In the genomic region with DNA sequence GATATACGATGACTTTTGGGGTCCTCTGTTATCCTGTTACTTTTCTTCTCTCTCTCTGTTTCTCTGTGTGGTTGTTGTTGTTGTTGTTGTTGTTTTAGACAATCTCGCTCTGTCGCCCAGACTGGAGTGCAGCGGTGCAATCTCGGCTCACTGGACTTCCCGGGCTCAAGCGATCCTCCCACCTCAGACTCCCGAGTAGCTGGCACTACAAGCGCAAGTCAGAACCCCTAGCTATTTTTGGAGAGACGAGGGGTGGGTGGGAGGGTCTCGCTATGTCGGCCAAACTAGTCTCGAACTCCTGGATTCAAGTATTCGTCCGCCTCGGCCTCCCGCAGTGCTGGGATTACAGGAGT, we compare ENCODE assay signal across 9 cellular contexts. TPM values are rescaled to one million over a fixed set of nuclear protein-coding genes. Genes with fewer than 3 reads are reported as not detected.
DNase-seq lines count a peak whose midpoint lies in the region; ATAC-seq and TF ChIP-seq lines count a peak whose summit lies in the region.
"Had no signal": no experiment of that assay in that cellular context is flagged by ENCODE, and none has a peak within 500 bp of the region (broad histone marks: within the 10 kb centered on the region; RNA-seq: fewer than 3 reads in every experiment).

No MANE protein-coding gene starts in this region.

- H3K4me1 ChIP-seq in CD4-positive, alpha-beta memory T cell (ENCODE audit: insufficient read depth, low read length), result peaks cover 15% of the 10 kb centered on the region
- H3K4me1 ChIP-seq in NT2/D1 (ENCODE audit: insufficient read depth, insufficient read length), result no peaks in the 10 kb centered on the region
- H3K4me1 ChIP-seq in duodenal mucosa (ENCODE audit: control insufficient read depth in 1 of 2, insufficient read depth in 2 of 2, low read length in 2 of 2), result peaks cover 6 to 8% of the 10 kb centered on the region in 2 donors

- CTCF ChIA-PET in CD4-positive, alpha-beta memory T cell (lab: Charles Lee; ENCODE audit: partially characterized antibody), result interaction anchor here (1.0 to 8.4 kb wide), 5 partner anchors 8 to 236 kb away, joined by 3 to 116 read pairs (median 4); no protein-coding TSS in a partner anchor

- no peak overlapping the region for H3K27ac ChIP-seq in CD4-positive, alpha-beta memory T cell (ENCODE audit: low read depth, low read length)
- no peak overlapping the region for H3K27ac ChIP-seq in duodenal mucosa (ENCODE audit: low read depth, low read length)

- H3K9ac ChIP-seq in NT2/D1 (ENCODE audit: insufficient read length, low read depth) (peak overlapping the region; percentile 64), duodenal mucosa (ENCODE audit: low read depth in 1 of 2, low read length in 2 of 2) (peak overlapping the region in 1 of 2 donors; percentile 23)

- TF ChIP-seq CTCF in nephron (IDR thresholded peaks at IDR 0.05; ENCODE audit: unreplicated experiment in 3 of 3), result no peak

- H3K9me3 ChIP-seq in CD4-positive, alpha-beta memory T cell (ENCODE audit: control insufficient read depth in 1 of 2, low read length in 2 of 2), result peaks cover 0 to 6% of the 10 kb centered on the region in 2 donors
- peaks cover 8% of the 10 kb centered on the region; the same call in 1 of the 2 replicates for H3K9me3 ChIP-seq in NT2/D1 (ENCODE audit: insufficient read depth, low read length)
- H3K9me3 ChIP-seq in duodenal mucosa (ENCODE audit: control insufficient read depth in 1 of 2, low read length in 2 of 2), result peaks cover 3 to 6% of the 10 kb centered on the region in 2 donors

- POLR2A ChIA-PET in CD4-positive, alpha-beta memory T cell (lab: Charles Lee; ENCODE audit: partially characterized antibody), result interaction anchor here (1.0 to 2.0 kb wide), 5 partner anchors 9 to 1287 kb away, joined by 3 to 7 read pairs (median 5); no protein-coding TSS in a partner anchor

- peak overlapping the region; percentile 79 to 93 (median 90) for H3K4me3 Mint-ChIP-seq in CD4-positive, alpha-beta memory T cell
- peak overlapping the region; percentile 62 to 83 (median 68) for H3K4me3 Mint-ChIP-seq in nephron

- DNase-seq in CD4-positive, alpha-beta memory T cell, result no peak
- DNase-seq in NT2/D1 (ENCODE audit: low read depth, low spot score) (no peak), T-helper 9 cell (no peak), H4 (ENCODE audit: low spot score) (no peak), EL (no peak)
- DNase-seq: NCI-H1105 had no signal

- no peaks in the 10 kb centered on the region for H3K27me3 ChIP-seq in CD4-positive, alpha-beta memory T cell (ENCODE audit: insufficient read depth, low read length)
- H3K27me3 ChIP-seq in NT2/D1 (ENCODE audit: insufficient read depth, insufficient read length) (no peaks in the 10 kb centered on the region), duodenal mucosa (ENCODE audit: control insufficient read depth in 1 of 2, insufficient read depth in 2 of 2, low read length in 2 of 2) (peaks cover 5 to 26% of the 10 kb centered on the region in 2 donors)

- H3K4me1 Mint-ChIP-seq in CD4-positive, alpha-beta memory T cell, result peaks cover 8 to 28% (median 18%) of the 10 kb centered on the region in 4 donors
- H3K4me1 Mint-ChIP-seq in nephron, result peaks cover 6% of the 10 kb centered on the region

- peaks cover 3% of the 10 kb centered on the region in 2 donors for H3K27me3 Mint-ChIP-seq in CD4-positive, alpha-beta memory T cell
- H3K27me3 Mint-ChIP-seq in nephron (ENCODE audit: low read depth), result peaks cover 94% of the 10 kb centered on the region

- H3K36me3 Mint-ChIP-seq in CD4-positive, alpha-beta memory T cell, result peaks cover 0 to 7% of the 10 kb centered on the region in 2 donors
- H3K36me3 Mint-ChIP-seq in nephron (ENCODE audit: low read depth), result no peaks in the 10 kb centered on the region

- H3K9me3 Mint-ChIP-seq in CD4-positive, alpha-beta memory T cell, result peaks cover 0 to 19% (median 9%) of the 10 kb centered on the region in 8 donors
- peaks cover 22% of the 10 kb centered on the region for H3K9me3 Mint-ChIP-seq in nephron

- ATAC-seq in HG02571 (IDR thresholded peaks at IDR 0.05; ENCODE audit: unreplicated experiment), result no peak

- H3K4me3 ChIP-seq in CD4-positive, alpha-beta memory T cell (ENCODE audit: low read length in 2 of 2), result peak overlapping the region; percentile 38 to 71
- H3K4me3 ChIP-seq in NT2/D1 (ENCODE audit: insufficient read length, low read depth) (peak overlapping the region; percentile 59), duodenal mucosa (ENCODE audit: low read depth in 1 of 2, low read length in 2 of 2) (peak overlapping the region; percentile 58 to 69)

- H3K36me3 ChIP-seq in CD4-positive, alpha-beta memory T cell (ENCODE audit: insufficient read depth, low read length), result no peaks in the 10 kb centered on the region
- H3K36me3 ChIP-seq in NT2/D1 (ENCODE audit: insufficient read depth, insufficient read length, low read length), result no peaks in the 10 kb centered on the region
- H3K36me3 ChIP-seq in duodenal mucosa (ENCODE audit: control insufficient read depth in 1 of 2, insufficient read depth in 2 of 2, low read length in 2 of 2), result no peaks in the 10 kb centered on the region

- H3K27ac Mint-ChIP-seq in CD4-positive, alpha-beta memory T cell, result peak overlapping the region in 5 of 7 donors; percentile 78 to 97 (median 93)
- no peak overlapping the region for H3K27ac Mint-ChIP-seq in nephron

- intact Hi-C loops in CD4-positive, alpha-beta memory T cell (cut with micrococcal nuclease), result loop anchor here (1.0 kb wide), 1 partner anchor 19 kb away; the partner anchor contains the start of gene ABT1

RNA-seq across cellular contexts. Expression of gene ABT1, which starts 19.1 kb away (rescaled TPM):
- 10 to 100 TPM; 33.5 to 34.8 TPM for total RNA-seq in CD4-positive, alpha-beta memory T cell
- polyA plus RNA-seq in CD4-positive, alpha-beta memory T cell, result 10 to 100 TPM; 50.0 to 63.9 TPM
- 15.0 and 15.2 TPM in 2 replicates for total RNA-seq in H4 (2014; rRNA removed; shearing (Covaris generic))

RNA-seq across cellular contexts. Expression of gene HMGN4, which starts 39.5 kb away (rescaled TPM):
- 100 to 1,000 TPM; 102 to 105 TPM for total RNA-seq in CD4-positive, alpha-beta memory T cell
- 100 to 1,000 TPM; 154 to 305 TPM for polyA plus RNA-seq in CD4-positive, alpha-beta memory T cell
- 88.8 and 104 TPM in 2 replicates for total RNA-seq in H4 (2014; rRNA removed; shearing (Covaris generic))

Comparison
In these comparisons a context has a peak if more than half of its experiments do, and no peak if none do; other contexts are left out.
1. H3K27ac Mint-ChIP-seq: peak in CD4-positive, alpha-beta memory T cell (5 of 7); none in nephron (0 of 3).
2. Peak in every context shown above with its lines, with median percentiles within 50 percentile points of each other: H3K4me3 ChIP-seq.